21 cellular contexts compared by ENCODE assay signal in genomic region chr3:163562625-163563024, GRCh38.
"Had no signal": no experiment of that assay in that cellular context is flagged by ENCODE, and none has a peak within 500 bp of the region (broad histone marks: within the 10 kb centered on the region; RNA-seq: fewer than 3 reads in every experiment).

No MANE protein-coding gene starts in this region.

- H3K4me1 ChIP-seq: esophagus squamous epithelium, left ventricle myocardium inferior, lower lobe of right lung, right atrium auricular region, stomach, transverse colon had no signal

- H3K4me2 ChIP-seq: neural progenitor cell had no signal

- H3K9ac ChIP-seq: neural progenitor cell had no signal

- H3K27ac ChIP-seq: esophagus squamous epithelium, foreskin keratinocyte, left ventricle myocardium inferior, lower lobe of right lung, neural progenitor cell, ovary, right atrium auricular region, stomach, thoracic aorta, transverse colon had no signal

- H3K27me3 ChIP-seq: esophagus squamous epithelium, foreskin keratinocyte, neural progenitor cell, ovary, right atrium auricular region, stomach, transverse colon had no signal

- H3K4me3 Mint-ChIP-seq: effector memory CD8-positive, alpha-beta T cell; immature natural killer cell; memory B cell; mesothelial cell of epicardium; natural killer cell treated with Interleukin-12 subunit alpha and Interleukin-12 subunit beta and Interleukin-15 and Interleukin-18, amount 100 ng/mL, for 72 hours; neural progenitor cell had no signal

- H3K36me3 ChIP-seq: esophagus squamous epithelium, left ventricle myocardium inferior, lower lobe of right lung, neural progenitor cell, ovary, right atrium auricular region, stomach, thoracic aorta, transverse colon had no signal

- H3K4me3 ChIP-seq: esophagus squamous epithelium, left ventricle myocardium inferior, lower lobe of right lung, neural progenitor cell, ovary, right atrium auricular region, stomach, thoracic aorta, transverse colon had no signal

- H3K9me3 Mint-ChIP-seq: neural progenitor cell had no signal

- DNase-seq: cortex of kidney; effector memory CD8-positive, alpha-beta T cell; esophagus squamous epithelium; foreskin keratinocyte; immature natural killer cell; left ventricle myocardium inferior; lower lobe of right lung; nucleus accumbens; ovary; small intestine; stimulated activated CD4-positive, alpha-beta T cell treated with anti-CD3 and anti-CD28 coated beads, Interleukin-12 subunit alpha, Interleukin-12 subunit beta, amount 100 ng/mL, for 4 hours; stimulated activated naive CD4-positive, alpha-beta T cell; stomach; substantia nigra; transverse colon had no signal

- H2AFZ ChIP-seq: neural progenitor cell had no signal

- H3K36me3 Mint-ChIP-seq: immature natural killer cell, memory B cell, mesothelial cell of epicardium, neural progenitor cell had no signal

- H3K9me3 ChIP-seq: esophagus squamous epithelium, lower lobe of right lung, ovary, right atrium auricular region, stomach, thoracic aorta, transverse colon had no signal

- H3K27me3 Mint-ChIP-seq: effector memory CD8-positive, alpha-beta T cell; memory B cell; natural killer cell treated with Interleukin-12 subunit alpha and Interleukin-12 subunit beta and Interleukin-15 and Interleukin-18, amount 100 ng/mL, for 72 hours had no signal

- H3K4me1 Mint-ChIP-seq: immature natural killer cell, memory B cell, mesothelial cell of epicardium had no signal

- ATAC-seq: effector memory CD8-positive, alpha-beta T cell; foreskin keratinocyte; lower lobe of right lung; natural killer cell treated with Interleukin-12 subunit alpha and Interleukin-12 subunit beta and Interleukin-15 and Interleukin-18, amount 100 ng/mL, for 72 hours had no signal

- H3K27ac Mint-ChIP-seq: effector memory CD8-positive, alpha-beta T cell; immature natural killer cell; memory B cell; mesothelial cell of epicardium; natural killer cell treated with Interleukin-12 subunit alpha and Interleukin-12 subunit beta and Interleukin-15 and Interleukin-18, amount 100 ng/mL, for 72 hours; neural progenitor cell had no signal
